Comparison of ENCODE assay signal across 9 cellular contexts in the genomic region with DNA sequence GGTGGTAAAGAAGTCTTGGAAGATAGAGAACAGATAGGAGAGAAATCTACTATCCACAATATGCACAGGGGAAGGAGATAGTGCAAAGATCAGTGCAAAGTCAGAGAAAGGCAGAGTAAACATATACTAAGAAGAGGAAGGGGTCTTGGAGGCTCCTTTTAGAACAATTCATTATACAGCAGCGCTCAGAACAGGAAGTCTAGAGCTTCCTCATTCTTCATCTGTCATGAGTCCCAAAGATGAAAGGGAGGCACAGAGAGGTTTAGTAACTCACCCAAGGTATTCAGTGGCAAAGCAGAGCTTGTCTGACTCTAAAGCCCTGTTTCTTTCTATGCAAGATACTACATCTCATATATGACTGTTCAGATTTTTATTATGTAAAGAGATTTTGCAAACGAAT. TPM values are rescaled to one million over a fixed set of nuclear protein-coding genes. Genes with fewer than 3 reads are reported as not detected.
DNase-seq lines count a peak whose midpoint lies in the region; ATAC-seq and TF ChIP-seq lines count a peak whose summit lies in the region.
"Had no signal": no experiment of that assay in that cellular context is flagged by ENCODE, and none has a peak within 500 bp of the region (broad histone marks: within the 10 kb centered on the region; RNA-seq: fewer than 3 reads in every experiment).

No MANE protein-coding gene starts in this region.

- H3K4me1 Mint-ChIP-seq in HFFc6 (ENCODE audit: low read depth), result peaks cover 25% of the 10 kb centered on the region

- no peak overlapping the region for H3K27ac Mint-ChIP-seq in HFFc6

- H3K9me3 ChIP-seq in SK-N-MC (ENCODE audit: low read depth, low read length) (no peaks in the 10 kb centered on the region), esophagus muscularis mucosa (no peaks in the 10 kb centered on the region), spleen (no peaks in the 10 kb centered on the region)

- H3K36me3 ChIP-seq in SK-N-MC (ENCODE audit: insufficient read depth, low read length) (peaks cover 15% of the 10 kb centered on the region; the same call in 1 of the 2 replicates), esophagus muscularis mucosa (peaks cover 22 to 36% (median 30%) of the 10 kb centered on the region in 4 donors), spleen (peaks cover 5 to 39% (median 32%) of the 10 kb centered on the region in 6 donors)

- DNase-seq in HFFc6, result no peak
- DNase-seq in SK-N-MC (ENCODE audit: low read depth, low spot score), result no peak
- DNase-seq in esophagus muscularis mucosa (ENCODE audit: extremely low spot score), result no peak
- DNase-seq in spleen, result no peak
- DNase-seq in NCI-H2227 (lab: John Stamatoyannopoulos, UW; ENCODE audit: unreplicated experiment), result no peak
- DNase-seq: IMR-90 had no signal

- H3K27ac ChIP-seq in SK-N-MC, result no peak overlapping the region
- H3K27ac ChIP-seq in esophagus muscularis mucosa (replicated peaks in 1 of 4), result peak overlapping the region in 1 of 4 donors; percentile 78
- peak overlapping the region; percentile 82 to 97 (median 92) for H3K27ac ChIP-seq in spleen

- H3K9me3 Mint-ChIP-seq in HFFc6, result no peaks in the 10 kb centered on the region

- TF ChIP-seq CTCF in HFFc6 (IDR thresholded peaks at IDR 0.05), result no peak
- no peak for TF ChIP-seq CTCF in esophagus muscularis mucosa (IDR thresholded peaks at IDR 0.05)
- TF ChIP-seq CTCF in spleen (IDR thresholded peaks at IDR 0.05 in 8 of 11, conservative IDR thresholded peaks at IDR 0.05 in 3 of 11), result no peak

- H3K4me1 ChIP-seq in esophagus muscularis mucosa (peaks cover 7 to 27% (median 23%) of the 10 kb centered on the region in 4 donors), spleen (peaks cover 27 to 90% (median 61%) of the 10 kb centered on the region in 6 donors)

- ATAC-seq in GM21786 (IDR thresholded peaks at IDR 0.05; ENCODE audit: unreplicated experiment) (no peak), GM21381 (IDR thresholded peaks at IDR 0.05; ENCODE audit: unreplicated experiment) (no peak)

- peaks cover 10% of the 10 kb centered on the region for H3K36me3 Mint-ChIP-seq in HFFc6 (ENCODE audit: low read depth)

- no peaks in the 10 kb centered on the region for H3K27me3 Mint-ChIP-seq in HFFc6 (ENCODE audit: insufficient read depth)

- H3K27me3 ChIP-seq in esophagus muscularis mucosa, result no peaks in the 10 kb centered on the region
- H3K27me3 ChIP-seq in spleen (replicated peaks in 1 of 7), result no peaks in the 10 kb centered on the region

- TF ChIP-seq POLR2A in esophagus muscularis mucosa (IDR thresholded peaks at IDR 0.05; ENCODE audit: low read depth), result no peak
- no peak for TF ChIP-seq POLR2A in spleen (IDR thresholded peaks at IDR 0.05)

- H3K9ac ChIP-seq in SK-N-MC (ENCODE audit: insufficient read length), result no peak overlapping the region

- H3K4me3 ChIP-seq in SK-N-MC (peak overlapping the region; percentile 46), esophagus muscularis mucosa (peak overlapping the region in 3 of 4 donors; percentile 58 to 77 (median 73)), spleen (peak overlapping the region; percentile 54 to 90 (median 76))

- peak overlapping the region; percentile 96 for H3K4me3 Mint-ChIP-seq in HFFc6

- no peak for TF ChIP-seq EP300 in esophagus muscularis mucosa (IDR thresholded peaks at IDR 0.05)

- 54% methylated on average over 2 of the region's 2 CpGs for WGBS in esophagus muscularis mucosa
- 15 to 29% (median 22%) methylated on average over 2 of the region's 2 CpGs for WGBS in spleen, 5 donors

- intact Hi-C loops in esophagus muscularis mucosa (cut with DNase I) (no loop called here), spleen (cut with DNase I; ENCODE audit: low total_unique reads) (no loop called here)

RNA-seq across cellular contexts. Expression of a gene that starts 1.4 kb away (rescaled TPM):
- total RNA-seq in HFFc6 (2021; fragmentation: NEBNext Ultra II Directional; extraction: Animal tissue kit (Norgen Biotek cat#: 25700)), result 10 to 100 TPM; 11.3 to 17.3 (median 14.1) TPM
- total RNA-seq in esophagus muscularis mucosa, result 10 to 100 TPM; 14.5 to 24.9 (median 18.8) TPM
- total RNA-seq in spleen, result 100 to 1,000 TPM; 105 to 157 (median 135) TPM
- polyA plus RNA-seq in spleen, result 10 to 100 TPM; 47.9 to 63.5 (median 57.6) TPM

RNA-seq across cellular contexts. Expression of a gene that starts 7.1 kb away (rescaled TPM):
- total RNA-seq in HFFc6 (2021; fragmentation: NEBNext Ultra II Directional; extraction: Animal tissue kit (Norgen Biotek cat#: 25700)), result 1 to 10 TPM in 2 of 6 experiments, under 1 TPM in 4; 0.12 to 1.6 (median 0.69) TPM
- total RNA-seq in esophagus muscularis mucosa (1 to 10 TPM in 2 of 4 donors, under 1 TPM in 1, not detected in 1; 0.65 to 2.5 (median 2.5) TPM), spleen (100 to 1,000 TPM in 1 of 7 donors, 10 to 100 TPM in 6; 51.3 to 110 (median 80.8) TPM)
- polyA plus RNA-seq in spleen, result 10 to 100 TPM; 51.7 to 61.5 (median 55.8) TPM
- total RNA-seq: glomerular endothelial cell had no signal

Comparison
In these comparisons a context has a peak if more than half of its experiments do, and no peak if none do; other contexts are left out.
1. RNA of a gene that starts 1.4 kb away (total RNA-seq): 105 to 157 TPM in spleen; 14.5 to 24.9 TPM in esophagus muscularis mucosa and 11.3 to 17.3 TPM in HFFc6; every median in the first group is over 4 times any median in the second.
2. RNA of a gene that starts 7.1 kb away (total RNA-seq): 51.3 to 110 TPM in spleen; 0.65 to 2.5 TPM in esophagus muscularis mucosa and 0.12 to 1.6 TPM in HFFc6; every median in the first group is over 10 times any median in the second.
3. Peak in every context shown above with its lines, with median percentiles within 50 percentile points of each other: H3K4me3 ChIP-seq.